In the genomic region with DNA sequence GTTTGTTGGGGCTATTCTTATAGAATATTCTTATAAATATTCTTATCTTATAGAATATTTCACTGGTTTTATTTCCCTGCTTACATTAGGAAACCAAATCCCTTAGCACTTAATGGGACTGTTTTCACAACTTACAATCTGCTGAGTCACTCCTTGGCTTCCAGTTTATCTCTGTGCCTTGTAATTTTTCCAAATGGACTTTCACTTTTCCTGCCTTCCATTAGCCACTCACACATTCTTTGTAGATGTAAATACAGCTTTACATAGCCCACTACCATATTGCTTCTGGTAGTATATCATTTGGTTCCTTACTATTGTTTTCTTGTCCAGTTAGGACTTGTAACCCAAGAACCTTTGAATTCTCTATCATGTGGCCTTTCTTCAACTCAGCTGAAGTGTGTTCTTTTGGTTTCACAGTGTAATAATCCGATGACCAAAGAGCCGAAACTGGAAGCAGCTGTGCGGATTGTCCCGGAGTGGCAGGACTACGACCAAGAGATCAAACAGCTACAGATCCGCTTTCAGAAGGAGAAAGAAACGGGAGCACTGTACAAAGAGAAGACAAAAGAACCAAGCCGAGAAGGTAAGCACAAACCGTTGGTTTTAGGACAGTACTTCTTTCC, we compare ENCODE assay signal across 9 cellular contexts.
DNase-seq lines count a peak whose midpoint lies in the region; ATAC-seq and TF ChIP-seq lines count a peak whose summit lies in the region.
"Had no signal": no experiment of that assay in that cellular context is flagged by ENCODE, and none has a peak within 500 bp of the region (broad histone marks: within the 10 kb centered on the region; RNA-seq: fewer than 3 reads in every experiment).

No MANE protein-coding gene starts in this region.

- in situ Hi-C loops in astrocyte of the cerebellum (cut with HindIII; ENCODE audit: low sequenced_read_pairs), result loop anchor here (25.0 kb wide), 1 partner anchor 125 kb away; a partner anchor contains a TSS

- H3K27me3 ChIP-seq in right atrium auricular region (no peaks in the 10 kb centered on the region), skeletal muscle satellite cell (ENCODE audit: control insufficient read depth, insufficient read depth, low read length) (no peaks in the 10 kb centered on the region), uterus (no peaks in the 10 kb centered on the region)

- H3K36me3 ChIP-seq in right atrium auricular region, result peaks cover 36% of the 10 kb centered on the region
- H3K36me3 ChIP-seq in skeletal muscle satellite cell (ENCODE audit: insufficient read depth, low read length), result peaks cover 40% of the 10 kb centered on the region
- H3K36me3 ChIP-seq in uterus, result no peaks in the 10 kb centered on the region

- peak overlapping the region; percentile 41 for H3K27ac Mint-ChIP-seq in T-helper 1 cell treated with Interleukin-12 subunit alpha and Interleukin-12 subunit beta and Interleukin-4 antibody, amounts not matched to agents 30 μg/mL and 1 μg/mL, for 36 hours

- no peak overlapping the region for H3K4me3 Mint-ChIP-seq in T-helper 1 cell treated with Interleukin-12 subunit alpha and Interleukin-12 subunit beta and Interleukin-4 antibody, amounts not matched to agents 30 μg/mL and 1 μg/mL, for 36 hours

- H3K4me1 ChIP-seq in right atrium auricular region (peaks cover 0 to 9% of the 10 kb centered on the region in 2 donors), skeletal muscle satellite cell (ENCODE audit: control insufficient read depth, insufficient read depth, low read length) (peaks cover 11% of the 10 kb centered on the region), uterus (no peaks in the 10 kb centered on the region)

- H3K9ac ChIP-seq in skeletal muscle satellite cell (ENCODE audit: low read depth, low read length), result peak overlapping the region; percentile 61

- intact Hi-C loops in uterus (cut with DNase I; ENCODE audit: low total_unique reads), result no loop called here

- peaks cover 1% of the 10 kb centered on the region for H3K4me1 Mint-ChIP-seq in T-helper 1 cell treated with Interleukin-12 subunit alpha and Interleukin-12 subunit beta and Interleukin-4 antibody, amounts not matched to agents 30 μg/mL and 1 μg/mL, for 36 hours (ENCODE audit: low read depth)

- ATAC-seq in GM18858 (IDR thresholded peaks at IDR 0.05; ENCODE audit: unreplicated experiment), result no peak

- peaks cover 39% of the 10 kb centered on the region for H3K36me3 Mint-ChIP-seq in T-helper 1 cell treated with Interleukin-12 subunit alpha and Interleukin-12 subunit beta and Interleukin-4 antibody, amounts not matched to agents 30 μg/mL and 1 μg/mL, for 36 hours (ENCODE audit: low read depth)

- TF ChIP-seq CTCF in astrocyte of the cerebellum (IDR thresholded peaks at IDR 0.05; ENCODE audit: low read depth, low read length, missing control alignments), result no peak
- TF ChIP-seq CTCF in right atrium auricular region (IDR thresholded peaks at IDR 0.05), result no peak
- no peak for TF ChIP-seq CTCF in uterus (IDR thresholded peaks at IDR 0.05)

- H3K4me2 ChIP-seq in skeletal muscle satellite cell (ENCODE audit: low read length), result peak overlapping the region; percentile 74

- no peaks in the 10 kb centered on the region for H3K9me3 Mint-ChIP-seq in T-helper 1 cell treated with Interleukin-12 subunit alpha and Interleukin-12 subunit beta and Interleukin-4 antibody, amounts not matched to agents 30 μg/mL and 1 μg/mL, for 36 hours

- DNase-seq in T-helper 1 cell (no peak), astrocyte of the cerebellum (ENCODE audit: low read depth) (peak; percentile 56), right atrium auricular region (ENCODE audit: low spot score) (no peak), uterus (no peak)
- DNase-seq in activated T-cell treated with anti-CD3 and anti-CD28 coated beads, Interleukin-2, amount 50 U/mL, for 1 hour, result no peak
- DNase-seq: activated CD8-positive, alpha-beta memory T cell treated with anti-CD3 and anti-CD28 coated beads for 24 hours had no signal

- H3K27ac ChIP-seq in right atrium auricular region (peak overlapping the region; percentile 31 to 51), uterus (no peak overlapping the region)

- H3K4me3 ChIP-seq in astrocyte of the cerebellum (ENCODE audit: low read depth, low read length) (no peak overlapping the region), right atrium auricular region (peak overlapping the region in 1 of 2 donors; percentile 9), skeletal muscle satellite cell (ENCODE audit: low read length) (peak overlapping the region; percentile 51), uterus (no peak overlapping the region)

- no peaks in the 10 kb centered on the region for H3K9me3 ChIP-seq in right atrium auricular region
- H3K9me3 ChIP-seq in skeletal muscle satellite cell (replicated peaks; ENCODE audit: low read length), result no peaks in the 10 kb centered on the region
- H3K9me3 ChIP-seq in uterus, result no peaks in the 10 kb centered on the region

- TF ChIP-seq POLR2A in uterus (IDR thresholded peaks at IDR 0.05), result no peak

- H3K27me3 Mint-ChIP-seq in T-helper 1 cell treated with Interleukin-12 subunit alpha and Interleukin-12 subunit beta and Interleukin-4 antibody, amounts not matched to agents 30 μg/mL and 1 μg/mL, for 36 hours (ENCODE audit: low read depth), result no peaks in the 10 kb centered on the region

Comparison
In these comparisons a context has a peak if more than half of its experiments do, and no peak if none do; other contexts are left out.
1. H3K27ac ChIP-seq: peak in right atrium auricular region (2 of 2); none in uterus (0 of 2).